Comparison of ENCODE assay signal across 8 cellular contexts in genomic region chr6:42049116-42049809, GRCh38. TPM values are rescaled to one million over a fixed set of nuclear protein-coding genes. Genes with fewer than 3 reads are reported as not detected.
A peak's percentile ranks its signal among the peaks of the same experiment; 100 is the strongest.
DNase-seq lines count a peak whose midpoint lies in the region; ATAC-seq, FAIRE-seq and TF ChIP-seq lines count a peak whose summit lies in the region.

No MANE protein-coding gene starts in this region.

- POLR2A ChIA-PET in HEK293 (lab: Yijun Ruan, JAX) = interaction anchor here (0.7 to 4.2 kb wide), 8 partner anchors 10 to 499 kb away, joined by 3 to 27 read pairs (median 6); partner anchors contain the start of genes BYSL, MED20 and TOMM6
- POLR2A ChIA-PET in activated CD4-positive, alpha-beta memory T cell treated with anti-CD3 and anti-CD28 coated beads, Interleukin-2, amount 10 ng/mL, durations not matched to agents 7 days and 5 days (lab: Charles Lee) = interaction anchor here (0.7 to 14.9 kb wide), 21 partner anchors 9 to 975 kb away, joined by 3 to 553 read pairs (median 6); partner anchors contain the start of genes BICRAL, BYSL, CCND3 and FRS3

- H3K36me3 Mint-ChIP-seq in activated CD4-positive, alpha-beta memory T cell treated with anti-CD3 and anti-CD28 coated beads, Interleukin-2, amount 10 ng/mL, durations not matched to agents 7 days and 5 days (ENCODE audit: low read depth) = peaks cover 35% of the 10 kb centered on the region

- WGBS in small intestine, 3 donors = 52 to 58% (median 52%) methylated on average over 35 to 36 of the region's 36 CpGs

- no peak for DNase-seq in activated CD4-positive, alpha-beta memory T cell treated with anti-CD3 and anti-CD28 coated beads, Interleukin-2, amount 10 ng/mL, durations not matched to agents 7 days and 5 days
- DNase-seq in left cardiac atrium = peak; percentile 38
- no peak for DNase-seq in small intestine
- DNase-seq in glomerular visceral epithelial cell (ENCODE audit: extremely low spot score) = no peak
- DNase-seq in NCI-H2196 (lab: John Stamatoyannopoulos, UW; ENCODE audit: unreplicated experiment) = no peak
- no peak for DNase-seq in RCC 7860 (ENCODE audit: low spot score)

- no peaks in the 10 kb centered on the region for H3K9me3 ChIP-seq in HEK293 (ENCODE audit: control insufficient read depth, insufficient read depth, low read depth, low read length)
- no peaks in the 10 kb centered on the region for H3K9me3 ChIP-seq in small intestine (ENCODE audit: control insufficient read depth, low read depth)

- H3K9me3 Mint-ChIP-seq in activated CD4-positive, alpha-beta memory T cell treated with anti-CD3 and anti-CD28 coated beads, Interleukin-2, amount 10 ng/mL, durations not matched to agents 7 days and 5 days = no peaks in the 10 kb centered on the region

- H3K4me3 ChIP-seq in HEK293 (ENCODE audit: low read depth, low read length) (no peak overlapping the region), small intestine (ENCODE audit: low read depth in 1 of 2, low read length in 2 of 2) (peak overlapping the region; percentile 2 to 78)

- TF ChIP-seq CTCF in HEK293 (tag by site-specific recombination; IDR thresholded peaks at IDR 0.05) = no peak

- H3K27ac Mint-ChIP-seq in activated CD4-positive, alpha-beta memory T cell treated with anti-CD3 and anti-CD28 coated beads, Interleukin-2, amount 10 ng/mL, durations not matched to agents 7 days and 5 days = peak overlapping the region; percentile 94

- intact Hi-C loops in left cardiac atrium (cut with DNase I) = loop anchor here in 1 of 2 donors (10.0 kb wide), 1 partner anchor 114 kb away; no protein-coding TSS in a partner anchor

- H3K4me1 ChIP-seq in HEK293 (ENCODE audit: control insufficient read depth, insufficient read depth, low read length) = peaks cover 19% of the 10 kb centered on the region
- H3K4me1 ChIP-seq in small intestine (ENCODE audit: control insufficient read depth in 2 of 2, insufficient read depth in 1 of 2, low read depth in 1 of 2, low read length in 1 of 2) = peaks cover 6 to 18% of the 10 kb centered on the region in 2 donors

- CTCF ChIA-PET in HEK293 (lab: Yijun Ruan, JAX) = interaction anchor here (0.7 to 10.0 kb wide), 9 partner anchors 9 to 681 kb away, joined by 3 to 192 read pairs (median 4); partner anchors contain the start of genes BYSL, CCND3, FRS3 and MED20
- CTCF ChIA-PET in activated CD4-positive, alpha-beta memory T cell treated with anti-CD3 and anti-CD28 coated beads, Interleukin-2, amount 10 ng/mL, durations not matched to agents 7 days and 5 days (lab: Charles Lee) = interaction anchor here (1.3 to 15.9 kb wide), 8 partner anchors 9 to 498 kb away, joined by 3 to 383 read pairs (median 82); partner anchors contain the start of genes BYSL, CCND3, FRS3 and MED20

- no peaks in the 10 kb centered on the region for H3K27me3 ChIP-seq in small intestine (ENCODE audit: control insufficient read depth in 2 of 2, insufficient read depth in 2 of 2, low read length in 2 of 2)

- H3K4me3 Mint-ChIP-seq in activated CD4-positive, alpha-beta memory T cell treated with anti-CD3 and anti-CD28 coated beads, Interleukin-2, amount 10 ng/mL, durations not matched to agents 7 days and 5 days = peak overlapping the region; percentile 82

- peaks cover 23 to 26% of the 10 kb centered on the region in 2 experiments for H3K36me3 ChIP-seq in HEK293 (ENCODE audit: control insufficient read depth in 2 of 2, insufficient read depth in 1 of 2, low read length in 2 of 2)
- H3K36me3 ChIP-seq in small intestine (ENCODE audit: control insufficient read depth in 2 of 2, insufficient read depth in 2 of 2, low read length in 2 of 2) = peaks cover 0 to 3% of the 10 kb centered on the region in 2 donors

- peaks cover 82% of the 10 kb centered on the region for H3K4me1 Mint-ChIP-seq in activated CD4-positive, alpha-beta memory T cell treated with anti-CD3 and anti-CD28 coated beads, Interleukin-2, amount 10 ng/mL, durations not matched to agents 7 days and 5 days

- no peak overlapping the region for H3K27ac ChIP-seq in HEK293 (ENCODE audit: extremely low read depth, low read depth, low read length)
- peak overlapping the region in 1 of 2 donors; percentile 92 for H3K27ac ChIP-seq in small intestine (ENCODE audit: low read depth in 1 of 2, low read length in 1 of 2)

- FAIRE-seq in small intestine (lab: Jason Lieb, UNC) (no peak), RCC 7860 (lab: Jason Lieb, UNC) (no peak)

- ATAC-seq in left cardiac atrium = no peak
- ATAC-seq in GM21390 (IDR thresholded peaks at IDR 0.05; ENCODE audit: unreplicated experiment) = no peak

- no peaks in the 10 kb centered on the region for H3K27me3 Mint-ChIP-seq in activated CD4-positive, alpha-beta memory T cell treated with anti-CD3 and anti-CD28 coated beads, Interleukin-2, amount 10 ng/mL, durations not matched to agents 7 days and 5 days

TF ChIP-seq in HEK293, 187 proteins besides CTCF, POLR2A, EP300 and RAD21:
- TF ChIP-seq ZNF175 (tag by site-specific recombination; IDR thresholded peaks at IDR 0.05) (no peak), ZSCAN23 (tag by site-specific recombination; IDR thresholded peaks at IDR 0.05) (no peak), KLF7 (tag by site-specific recombination; IDR thresholded peaks at IDR 0.05; ENCODE audit: borderline replicate concordance) (0 out of 2 replicates have a peak, but pooled peaks have one; percentile 24), ZBTB7A (tag by site-specific recombination; IDR thresholded peaks at IDR 0.05; ENCODE audit: low read depth) (no peak), ZNF398 (tag by site-specific recombination; IDR thresholded peaks at IDR 0.05) (no peak), YY1 (tag by site-specific recombination; IDR thresholded peaks at IDR 0.05) (no peak), ZNF513 (tag by site-specific recombination; IDR thresholded peaks at IDR 0.05) (no peak), ZNF580 (tag by site-specific recombination; IDR thresholded peaks at IDR 0.05) (0 out of 2 replicates have a peak, but pooled peaks have one; percentile 14), IKZF3 (tag by site-specific recombination; IDR thresholded peaks at IDR 0.05) (peak; percentile 17; the same call in 1 of the 2 replicates), ZNF785 (tag by site-specific recombination; IDR thresholded peaks at IDR 0.05) (no peak)

RNA-seq across cellular contexts. Expression of gene TAF8, which starts 1.1 kb away (rescaled TPM):
- total RNA-seq in activated CD4-positive, alpha-beta memory T cell treated with anti-CD3 and anti-CD28 coated beads, Interleukin-2, amount 10 ng/mL, durations not matched to agents 7 days and 5 days = 10 to 100 TPM; 48.0 to 55.1 TPM
- total RNA-seq in left cardiac atrium = 10 to 100 TPM; 20.5 to 25.3 TPM
- polyA plus RNA-seq in small intestine = 10 to 100 TPM in 1 of 3 donors, 1 to 10 TPM in 2; 6.7 to 14.4 (median 7.3) TPM
